Comparison of ENCODE assay signal across 1 cellular context in genomic region chr1:55428944-55429931, GRCh38.
TF ChIP-seq lines count a peak whose summit lies in the region.

No MANE protein-coding gene starts in this region.

TF ChIP-seq in HepG2, 621 proteins besides CTCF, POLR2A, EP300 and RAD21 (continued from another document and continues in another):
- peak; percentile 99 for TF ChIP-seq ARID5B (CRISPR knock-in tag; IDR thresholded peaks at IDR 0.05)
- TF ChIP-seq DZIP1 (CRISPR knock-in tag; IDR thresholded peaks at IDR 0.05) = no peak
- TF ChIP-seq NFAT5 (CRISPR knock-in tag; IDR thresholded peaks at IDR 0.05) = no peak
- peak; percentile 97 for TF ChIP-seq SALL1 (CRISPR knock-in tag; IDR thresholded peaks at IDR 0.05)
- peak; percentile 74; the same call in 1 of the 2 replicates for TF ChIP-seq ZMYM2 (CRISPR knock-in tag; IDR thresholded peaks at IDR 0.05)
- TF ChIP-seq ZSCAN29 (CRISPR knock-in tag; conservative IDR thresholded peaks at IDR 0.05) = no peak
- TF ChIP-seq NFE2L2 (IDR thresholded peaks at IDR 0.05; ENCODE audit: low read length) = no peak
- TF ChIP-seq FOXP1 (IDR thresholded peaks at IDR 0.05) = no peak
- TF ChIP-seq FOXP1 (CRISPR knock-in tag; IDR thresholded peaks at IDR 0.05) = peak; percentile 91
- peak; percentile 33; the same call in 1 of the 2 replicates for TF ChIP-seq ZXDC (CRISPR knock-in tag; IDR thresholded peaks at IDR 0.05)
- no peak for TF ChIP-seq SRF (IDR thresholded peaks at IDR 0.05; ENCODE audit: low read depth, low read length)
- peak; percentile 43; the same call in 1 of the 2 replicates for TF ChIP-seq NFYC (CRISPR knock-in tag; IDR thresholded peaks at IDR 0.05)
- TF ChIP-seq ZSCAN20 (CRISPR knock-in tag; IDR thresholded peaks at IDR 0.05; ENCODE audit: borderline replicate concordance) = no peak
- TF ChIP-seq TSC22D2 (CRISPR knock-in tag; IDR thresholded peaks at IDR 0.05; ENCODE audit: borderline replicate concordance) = peak; percentile 26; the same call in 1 of the 2 replicates
- TF ChIP-seq GLMP (CRISPR knock-in tag; IDR thresholded peaks at IDR 0.05; ENCODE audit: borderline replicate concordance) = no peak
- peak; percentile 98 for TF ChIP-seq NR2F6 (IDR thresholded peaks at IDR 0.05)
- peak; percentile 93 for TF ChIP-seq NR2F6 (CRISPR knock-in tag; IDR thresholded peaks at IDR 0.05)
- TF ChIP-seq POLR2G (IDR thresholded peaks at IDR 0.05; ENCODE audit: low read depth, low read length) = no peak
- no peak for TF ChIP-seq SP1 (IDR thresholded peaks at IDR 0.05)
- no peak; the same call in 1 of the 2 replicates for TF ChIP-seq SP1 (CRISPR knock-in tag; IDR thresholded peaks at IDR 0.05)
- peak; percentile 71 for TF ChIP-seq FOXJ3 (CRISPR knock-in tag; IDR thresholded peaks at IDR 0.05; ENCODE audit: borderline replicate concordance)
- no peak for TF ChIP-seq ZNF282 (IDR thresholded peaks at IDR 0.05; ENCODE audit: partially characterized antibody)
- TF ChIP-seq ZHX1 (CRISPR knock-in tag; IDR thresholded peaks at IDR 0.05; ENCODE audit: low read depth) = no peak
- no peak for TF ChIP-seq ZNF17 (CRISPR knock-in tag; IDR thresholded peaks at IDR 0.05)
- TF ChIP-seq RFXAP (CRISPR knock-in tag; IDR thresholded peaks at IDR 0.05; ENCODE audit: borderline replicate concordance) = no peak
- TF ChIP-seq ZNF251 (CRISPR knock-in tag; IDR thresholded peaks at IDR 0.05) = no peak
- peak; percentile 67; the same call in 1 of the 2 replicates for TF ChIP-seq ZSCAN21 (CRISPR knock-in tag; IDR thresholded peaks at IDR 0.05; ENCODE audit: borderline replicate concordance)
- TF ChIP-seq ZNF607 (CRISPR knock-in tag; IDR thresholded peaks at IDR 0.05; ENCODE audit: borderline replicate concordance) = no peak
- no peak for TF ChIP-seq ELK4 (CRISPR knock-in tag; IDR thresholded peaks at IDR 0.05; ENCODE audit: borderline replicate concordance)
- no peak for TF ChIP-seq RBFOX2 (IDR thresholded peaks at IDR 0.05; ENCODE audit: low read depth, low read length)
- TF ChIP-seq CENPX (CRISPR knock-in tag; IDR thresholded peaks at IDR 0.05) = no peak
- peak; percentile 63; the same call in 1 of the 2 replicates for TF ChIP-seq ERF (CRISPR knock-in tag; IDR thresholded peaks at IDR 0.05)
- TF ChIP-seq ZNF441 (CRISPR knock-in tag; IDR thresholded peaks at IDR 0.05; ENCODE audit: borderline replicate concordance) = no peak
- TF ChIP-seq ZFP82 (CRISPR knock-in tag; IDR thresholded peaks at IDR 0.05; ENCODE audit: borderline replicate concordance) = no peak; the same call in 1 of the 2 replicates
- no peak for TF ChIP-seq MTF2 (CRISPR knock-in tag; IDR thresholded peaks at IDR 0.05; ENCODE audit: borderline replicate concordance)
- TF ChIP-seq MED8 (CRISPR knock-in tag; IDR thresholded peaks at IDR 0.05; ENCODE audit: insufficient replicate concordance) = peak; percentile 65
- peak; percentile 85; the same call in 1 of the 2 replicates for TF ChIP-seq ZNF33A (CRISPR knock-in tag; IDR thresholded peaks at IDR 0.05; ENCODE audit: borderline replicate concordance)
- no peak for TF ChIP-seq ZNF883 (CRISPR knock-in tag; IDR thresholded peaks at IDR 0.05; ENCODE audit: not compliant biosample characterization)
